ENCODE assay signal across 24 cellular contexts in genomic region chrX:73785493-73785892, GRCh38.
"Had no signal": no experiment of that assay in that cellular context is flagged by ENCODE, and none has a peak within 500 bp of the region (broad histone marks: within the 10 kb centered on the region; RNA-seq: fewer than 3 reads in every experiment).

No MANE protein-coding gene starts in this region.

- H3K36me3 Mint-ChIP-seq: IgD-negative memory B cell had no signal

- H3K27ac Mint-ChIP-seq: IgD-negative memory B cell had no signal

- ATAC-seq: K562, Right ventricle myocardium inferior, SK-N-SH treated with all-trans-retinoic acid at 6 μM for 48 hours had no signal

- H3K9ac ChIP-seq: KMS-11 had no signal

- DNase-seq: Kasumi-1, MM.1S, NCI-H1092 treated with DMSO at 0.1 percent for 48 hours, NCI-H146, NCI-H1694 treated with DMSO at 0.1 percent for 48 hours, NCI-H1930, NCI-H2081, NCI-H2171, NCI-H226, NCI-H446, NCI-H510A, NCI-H524 treated with DMSO at 0.1 percent for 48 hours, NCI-H69, NCI-H774, PC-9, Peyer's patch, SHP77 treated with DMSO at 0.1 percent for 48 hours, SJCRH30 had no signal

- H3K27me3 ChIP-seq: Peyer's patch, SJCRH30 had no signal

- H3K27ac ChIP-seq: HL-60, KMS-11, PC-9, Peyer's patch, SJCRH30 had no signal

- H3K36me3 ChIP-seq: Peyer's patch, SJCRH30 had no signal

- H3K9me3 ChIP-seq: Peyer's patch, SJCRH30 had no signal

- H3K4me3 ChIP-seq: K562, PC-9, Peyer's patch, SJCRH30 had no signal

- H3K4me1 ChIP-seq: Peyer's patch, SJCRH30 had no signal
